ENCODE assay signal across 1 cellular context in the genomic region with DNA sequence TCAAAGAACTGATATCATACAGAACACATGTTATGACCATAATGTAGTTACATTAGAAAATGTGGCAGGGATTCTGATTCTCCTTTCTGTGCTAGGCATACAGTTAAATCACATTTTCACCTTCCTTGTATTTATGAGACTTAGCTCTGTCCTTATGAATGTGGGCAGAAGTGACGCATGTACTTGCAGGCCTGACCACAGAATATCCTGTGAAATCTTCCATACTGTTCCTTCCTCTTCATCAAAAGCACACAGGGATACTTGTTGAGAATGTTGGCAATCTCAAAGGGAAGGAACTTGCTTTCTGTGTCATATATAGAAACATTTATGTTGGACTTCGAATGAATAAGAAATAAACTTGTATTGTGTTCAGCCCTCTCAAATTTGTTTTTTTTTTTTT.
TF ChIP-seq lines count a peak whose summit lies in the region.

No MANE protein-coding gene starts in this region.

TF ChIP-seq in GM23338, 12 proteins besides CTCF, POLR2A, EP300 and RAD21 (continued from another document):
- no peak for TF ChIP-seq ZNF462 (CRISPR knock-in tag; IDR thresholded peaks at IDR 0.05)
- TF ChIP-seq EZH2 (IDR thresholded peaks at IDR 0.05; ENCODE audit: low read depth, unreplicated experiment), result no peak
TF ChIP-seq in GM23338: peak in this region for 0.
